In the genomic region with DNA sequence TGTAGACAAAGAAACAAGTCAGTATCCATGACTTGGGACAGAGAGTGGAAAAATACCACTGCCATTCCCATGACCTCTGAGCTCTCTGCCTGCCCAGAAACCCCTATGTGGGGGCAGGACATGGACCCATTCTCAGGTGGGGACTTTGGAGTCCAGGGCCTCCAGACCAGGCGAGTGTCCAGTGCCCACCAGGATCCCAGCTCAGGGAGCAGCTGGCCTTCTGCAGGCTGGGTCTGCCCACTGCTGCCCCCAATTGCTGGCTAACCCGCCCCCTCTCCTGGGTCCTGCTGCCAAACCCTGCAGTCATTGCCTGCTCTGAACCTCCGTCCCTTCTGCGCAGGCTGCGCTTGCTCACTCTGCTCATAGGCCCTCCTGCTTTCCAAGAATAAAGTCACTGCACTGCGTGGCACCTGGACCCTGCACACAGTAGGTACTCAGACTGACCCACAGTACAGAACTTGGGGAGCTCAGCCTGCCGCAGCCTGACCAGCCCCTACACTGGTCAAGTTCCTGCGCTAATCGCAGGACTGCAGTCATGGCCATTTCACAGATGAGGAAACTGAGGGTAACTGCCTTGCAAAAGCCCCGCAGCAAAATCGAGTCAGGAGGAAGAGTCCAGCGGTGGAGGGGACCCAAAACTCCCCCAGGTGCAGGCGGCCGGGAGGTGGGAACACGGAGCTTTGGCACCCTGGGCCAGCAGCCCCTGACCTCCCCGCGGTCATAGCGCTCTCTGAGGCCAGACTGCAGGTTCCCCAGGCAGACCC, we compare ENCODE assay signal across 20 cellular contexts. TPM values are rescaled to one million over a fixed set of nuclear protein-coding genes. Genes with fewer than 3 reads are reported as not detected.
DNase-seq lines count a peak whose midpoint lies in the region; ATAC-seq, FAIRE-seq and TF ChIP-seq lines count a peak whose summit lies in the region.
"Had no signal": no experiment of that assay in that cellular context is flagged by ENCODE, and none has a peak within 500 bp of the region (broad histone marks: within the 10 kb centered on the region; RNA-seq: fewer than 3 reads in every experiment).

No MANE protein-coding gene starts in this region.

- peaks cover 50% of the 10 kb centered on the region for H3K27me3 Mint-ChIP-seq in CD8-positive, alpha-beta T cell (ENCODE audit: low read depth)
- peaks cover 46% of the 10 kb centered on the region in 2 donors for H3K27me3 Mint-ChIP-seq in natural killer cell (ENCODE audit: low read depth in 2 of 2)

- no peak for TF ChIP-seq POLR2A in A549 (IDR thresholded peaks at IDR 0.05; ENCODE audit: low read length)

- WGBS in A549 (ENCODE audit: missing lambda C conversion rate), result 79% methylated on average over 18 of the region's 18 CpGs

- TF ChIP-seq CTCF in A549 (IDR thresholded peaks at IDR 0.05), result no peak
- no peak for TF ChIP-seq CTCF in CD8-positive, alpha-beta T cell (IDR thresholded peaks at IDR 0.05)
- no peak for TF ChIP-seq CTCF in coronary artery (IDR thresholded peaks at IDR 0.05)
- no peak for TF ChIP-seq CTCF in natural killer cell (IDR thresholded peaks at IDR 0.05)

- ATAC-seq in A549 (no peak), natural killer cell (no peak), GM18498 (IDR thresholded peaks at IDR 0.05; ENCODE audit: unreplicated experiment) (no peak)
- no peak for ATAC-seq in CD8-positive, alpha-beta T cell

- FAIRE-seq in A549 (lab: Jason Lieb, UNC), result no peak

- TF ChIP-seq EP300 in A549 (IDR thresholded peaks at IDR 0.05), result no peak

- H3K4me3 Mint-ChIP-seq in CD8-positive, alpha-beta T cell, result peak overlapping the region; percentile 55
- H3K4me3 Mint-ChIP-seq in natural killer cell, result peak overlapping the region; percentile 59
- H3K4me3 Mint-ChIP-seq: T-helper 2 cell treated with Interferon-gamma antibody and Interleukin-4, amounts not matched to agents 5 μg/mL and 100 μg/mL, for 36 hours had no signal

- no peaks in the 10 kb centered on the region for H3K36me3 Mint-ChIP-seq in CD8-positive, alpha-beta T cell
- H3K36me3 Mint-ChIP-seq in natural killer cell, result peaks cover 16% of the 10 kb centered on the region

- no peak for TF ChIP-seq RAD21 in A549 (conservative IDR thresholded peaks at IDR 0.05 in 1 of 2, IDR thresholded peaks at IDR 0.05 in 1 of 2)

- no peak overlapping the region for H3K27ac Mint-ChIP-seq in CD8-positive, alpha-beta T cell
- H3K27ac Mint-ChIP-seq in natural killer cell, result no peak overlapping the region
- H3K27ac Mint-ChIP-seq: T-helper 2 cell treated with Interferon-gamma antibody and Interleukin-4, amounts not matched to agents 5 μg/mL and 100 μg/mL, for 36 hours had no signal

- H3K27me3 ChIP-seq in CD8-positive, alpha-beta T cell (ENCODE audit: insufficient read depth, low read length), result peaks cover 19% of the 10 kb centered on the region

- peak overlapping the region; percentile 80 for H3K4me2 ChIP-seq in A549

- no peaks in the 10 kb centered on the region for H3K36me3 ChIP-seq in CD8-positive, alpha-beta T cell (ENCODE audit: insufficient read depth, low read length)
- H3K36me3 ChIP-seq: adrenal gland, upper lobe of right lung had no signal

- peaks cover 12% of the 10 kb centered on the region for H3K4me1 Mint-ChIP-seq in CD8-positive, alpha-beta T cell (ENCODE audit: low read depth)
- peaks cover 7 to 9% of the 10 kb centered on the region in 2 donors for H3K4me1 Mint-ChIP-seq in natural killer cell

- peaks cover 18% of the 10 kb centered on the region for H3K4me1 ChIP-seq in A549
- H3K4me1 ChIP-seq in CD8-positive, alpha-beta T cell (ENCODE audit: insufficient read depth, low read length), result peaks cover 14% of the 10 kb centered on the region
- H3K4me1 ChIP-seq: upper lobe of right lung had no signal

- intact Hi-C loops in CD8-positive, alpha-beta T cell (cut with DNase I, micrococcal nuclease), result no loop called here
- intact Hi-C loops in natural killer cell (cut with micrococcal nuclease), result no loop called here

- H3K27ac ChIP-seq in A549 (no peak overlapping the region), coronary artery (no peak overlapping the region)
- no peak overlapping the region for H3K27ac ChIP-seq in CD8-positive, alpha-beta T cell (ENCODE audit: low read depth, low read length)
- H3K27ac ChIP-seq: adrenal gland, RWPE1, upper lobe of right lung had no signal

- CTCF ChIA-PET in A549 (lab: Yijun Ruan, JAX), result interaction anchor here (0.6 to 9.0 kb wide), 17 partner anchors 11 to 546 kb away, joined by 3 to 149 read pairs (median 5); a partner anchor contains a TSS
- CTCF ChIA-PET in CD8-positive, alpha-beta T cell (lab: Charles Lee), result interaction anchor here (1.8 kb wide), 1 partner anchor 10 kb away, joined by 7 read pairs; no protein-coding TSS in a partner anchor

- peak overlapping the region; percentile 37 for H3K4me3 ChIP-seq in A549
- H3K4me3 ChIP-seq in CD8-positive, alpha-beta T cell (ENCODE audit: low read depth, low read length), result no peak overlapping the region
- H3K4me3 ChIP-seq in coronary artery, result peak overlapping the region; percentile 58
- H3K4me3 ChIP-seq: upper lobe of right lung had no signal

- POLR2A ChIA-PET in A549 (lab: Yijun Ruan, JAX), result no interaction called here
- POLR2A ChIA-PET in CD8-positive, alpha-beta T cell (lab: Charles Lee), result no interaction called here

- peaks cover 11% of the 10 kb centered on the region for H3K9me3 Mint-ChIP-seq in CD8-positive, alpha-beta T cell
- H3K9me3 Mint-ChIP-seq in natural killer cell, result peaks cover 6 to 11% of the 10 kb centered on the region in 2 donors

- H3K9me3 ChIP-seq in A549, result peaks cover 33% of the 10 kb centered on the region
- H3K9me3 ChIP-seq in CD8-positive, alpha-beta T cell (ENCODE audit: low read length), result no peaks in the 10 kb centered on the region
- H3K9me3 ChIP-seq: adrenal gland had no signal

- no peak for DNase-seq in A549 (ENCODE audit: low read depth in 1 of 2, low spot score in 1 of 2)
- no peak for DNase-seq in CD8-positive, alpha-beta T cell
- DNase-seq in coronary artery (ENCODE audit: low spot score), result no peak
- DNase-seq in natural killer cell, result no peak
- DNase-seq in effector CD4-positive, alpha-beta T cell, result no peak
- no peak for DNase-seq in amygdala (lab: John Stamatoyannopoulos, UW)
- no peak for DNase-seq in NOMO-1 treated with dmso at 0.1 percent for 144 hours (lab: John Stamatoyannopoulos, UW; ENCODE audit: unreplicated experiment)
- DNase-seq: adrenal gland; AML-193; erythroblast; MV-4-11; naive B cell; NCI-H2107; NCI-H774; stimulated activated CD4-positive, alpha-beta T cell treated with anti-CD3 and anti-CD28 coated beads, Interleukin-4, amount 100 ng/mL, for 24 hours; upper lobe of right lung had no signal

TF ChIP-seq in A549, 52 proteins besides CTCF, POLR2A, EP300 and RAD21:
- TF ChIP-seq HDAC2 (IDR thresholded peaks at IDR 0.05), result no peak
- TF ChIP-seq KDM1A (IDR thresholded peaks at IDR 0.05; ENCODE audit: low read depth), result peak; percentile 79; the same call in 1 of the 2 replicates

RNA-seq across cellular contexts. Expression of a gene that starts 0.8 kb away (rescaled TPM):
- 0.05 and 0.13 TPM in 2 replicates for polyA plus RNA-seq in A549 (2011; rRNA removed)
- polyA plus RNA-seq in A549 (2012; cell fraction: cytosol; rRNA removed), result 0.12 and 0.13 TPM in 2 replicates
- polyA plus RNA-seq in A549 (2012; cell fraction: nucleus; rRNA removed), result 0.50 and 0.77 TPM in 2 replicates
- polyA plus RNA-seq in A549 (2017; fragmentation: RNase III; extraction: RNeasy Plus Mini Kit Qiagen cat#74134 plus additional on column Dnase treatment), result 0.13 to 0.26 TPM (median 0.20 TPM) in 3 replicates
- 0.15 and 0.58 TPM in 2 replicates for polyA minus RNA-seq in A549 (2011; rRNA and poly(A)+ RNA removed)
- total RNA-seq in CD8-positive, alpha-beta T cell, result not detected
- total RNA-seq in natural killer cell, result not detected
- total RNA-seq: liver had no signal
- polyA plus RNA-seq: liver had no signal

RNA-seq across cellular contexts. Expression of a gene that starts 30.7 kb away (rescaled TPM):
- polyA plus RNA-seq in A549 (2011; rRNA removed), result 10.9 and 16.1 TPM in 2 replicates
- polyA plus RNA-seq in A549 (2012; cell fraction: cytosol; rRNA removed), result 26.6 and 50.9 TPM in 2 replicates
- 46.0 and 78.2 TPM in 2 replicates for polyA plus RNA-seq in A549 (2012; cell fraction: nucleus; rRNA removed)
- 22.7 to 25.1 TPM (median 24.5 TPM) in 3 replicates for polyA plus RNA-seq in A549 (2017; fragmentation: RNase III; extraction: RNeasy Plus Mini Kit Qiagen cat#74134 plus additional on column Dnase treatment)
- 6.1 and 12.6 TPM in 2 replicates for polyA minus RNA-seq in A549 (2011; rRNA and poly(A)+ RNA removed)
- total RNA-seq in CD8-positive, alpha-beta T cell, result not detected
- total RNA-seq in natural killer cell, result under 1 TPM in 2 of 3 donors, not detected in 1; 0.33 to 0.38 TPM
